2 cellular contexts compared by ENCODE assay signal in the genomic region with DNA sequence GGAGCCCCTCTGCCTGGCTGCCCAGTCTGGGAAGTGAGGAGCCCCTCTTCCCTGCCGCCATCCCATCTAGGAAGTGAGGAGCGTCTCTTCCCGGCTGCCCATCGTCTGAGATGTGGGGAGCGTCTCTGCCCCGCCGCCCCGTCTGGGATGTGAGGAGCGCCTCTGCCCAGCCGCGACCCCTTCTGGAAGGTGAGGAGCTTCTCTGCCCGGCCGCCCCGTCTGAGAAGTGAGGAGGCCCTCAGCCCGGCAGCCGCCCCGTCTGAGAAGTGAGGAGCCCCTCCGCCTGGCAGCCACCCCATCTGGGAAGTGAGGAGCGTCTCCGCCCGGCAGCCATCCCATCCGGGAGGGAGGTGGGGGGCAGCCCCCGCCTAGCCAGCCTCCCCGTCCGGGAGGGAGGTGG. TPM values are rescaled to one million over a fixed set of nuclear protein-coding genes. Genes with fewer than 3 reads are reported as not detected.
"Had no signal": no experiment of that assay in that cellular context is flagged by ENCODE, and none has a peak within 500 bp of the region (broad histone marks: within the 10 kb centered on the region; RNA-seq: fewer than 3 reads in every experiment).

No MANE protein-coding gene starts in this region.

RNA-seq across cellular contexts. Expression of a gene that starts 49.2 kb away (rescaled TPM):
- total RNA-seq: hepatocyte, left ventricle myocardium superior had no signal
- polyA plus RNA-seq: hepatocyte had no signal
